ENCODE assay signal across 15 cellular contexts in the genomic region with DNA sequence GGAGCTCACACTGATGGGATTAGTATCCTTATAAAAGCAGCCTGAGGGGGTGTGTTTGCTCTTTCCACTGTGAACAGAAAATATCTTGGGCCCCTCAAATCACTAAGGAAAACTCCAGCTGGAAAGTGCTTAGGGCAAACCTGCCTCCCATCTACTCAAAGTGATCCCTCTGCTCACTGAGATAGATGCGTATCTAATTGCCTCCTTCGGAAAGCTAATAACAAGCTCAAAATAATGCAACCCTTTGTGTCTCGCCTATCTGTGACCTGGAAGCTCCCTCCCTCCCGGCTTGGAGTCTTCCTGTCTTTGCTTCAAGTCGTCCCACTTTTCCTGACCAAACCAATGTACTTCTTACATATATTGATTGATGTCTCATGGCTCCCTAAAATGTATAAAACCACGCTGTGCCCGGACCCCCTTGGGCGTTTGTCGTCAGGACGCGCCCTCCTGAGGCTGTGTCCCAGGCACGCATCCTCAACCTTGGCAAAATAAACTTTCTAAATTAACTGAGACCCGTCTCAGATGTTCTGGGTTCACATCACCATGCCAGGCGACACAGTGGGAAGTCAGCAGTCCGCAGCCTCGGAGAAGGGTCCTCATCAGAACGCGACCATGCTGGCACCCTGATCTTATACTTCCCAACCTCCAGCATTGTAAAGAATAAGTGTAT. TPM values are rescaled to one million over a fixed set of nuclear protein-coding genes. Genes with fewer than 3 reads are reported as not detected.
A peak's percentile ranks its signal among the peaks of the same experiment; 100 is the strongest.
DNase-seq lines count a peak whose midpoint lies in the region; ATAC-seq and TF ChIP-seq lines count a peak whose summit lies in the region.
"Had no signal": no experiment of that assay in that cellular context is flagged by ENCODE, and none has a peak within 500 bp of the region (broad histone marks: within the 10 kb centered on the region; RNA-seq: fewer than 3 reads in every experiment).

No MANE protein-coding gene starts in this region.

- peaks cover 0 to 14% (median 7%) of the 10 kb centered on the region in 4 donors for H3K4me1 ChIP-seq in sigmoid colon

- no peak for TF ChIP-seq EP300 in sigmoid colon (IDR thresholded peaks at IDR 0.05)

- H3K9me3 Mint-ChIP-seq in nephron progenitor cell: peaks cover under 1% of the 10 kb centered on the region

- in situ Hi-C loops in SK-MEL-5 (cut with HindIII; ENCODE audit: low pct_unique_long_range_greater_than_20kb, low sequenced_read_pairs): no loop called here

- no peak overlapping the region for H3K4me3 ChIP-seq in sigmoid colon

- TF ChIP-seq CTCF in nephron progenitor cell (IDR thresholded peaks at IDR 0.05): no peak
- TF ChIP-seq CTCF in sigmoid colon (IDR thresholded peaks at IDR 0.05): no peak

- DNase-seq in COLO829 (ENCODE audit: low spot score): peak; percentile 22
- peak; percentile 8 for DNase-seq in SK-MEL-5 (ENCODE audit: low read depth, low spot score)
- DNase-seq in nephron progenitor cell: no peak
- DNase-seq in sigmoid colon: peak; percentile 15
- no peak for DNase-seq in NCI-H526 treated with DMSO at 0.1 percent for 48 hours (lab: John Stamatoyannopoulos, UW)
- DNase-seq: DMS53, MM.1S, NCI-H1105, NCI-H1694, NCI-H2107, NCI-H226, NCI-H526, SHP77 treated with DMSO at 0.1 percent for 48 hours had no signal

- peaks cover 86% of the 10 kb centered on the region for H3K4me1 Mint-ChIP-seq in nephron progenitor cell

- peak overlapping the region; percentile 30 for H3K27ac Mint-ChIP-seq in nephron progenitor cell

- peaks cover 15% of the 10 kb centered on the region for H3K27me3 Mint-ChIP-seq in nephron progenitor cell (ENCODE audit: low read depth, poor library complexity)

- H3K36me3 ChIP-seq in sigmoid colon: no peaks in the 10 kb centered on the region

- TF ChIP-seq POLR2A in sigmoid colon (IDR thresholded peaks at IDR 0.05): no peak

- H3K9me3 ChIP-seq in sigmoid colon: no peaks in the 10 kb centered on the region

- WGBS in sigmoid colon, 2 donors: 88 to 94% methylated on average over 18 of the region's 18 CpGs

- no peaks in the 10 kb centered on the region for H3K36me3 Mint-ChIP-seq in nephron progenitor cell (ENCODE audit: low read depth)

- no peaks in the 10 kb centered on the region for H3K27me3 ChIP-seq in sigmoid colon

- intact Hi-C loops in sigmoid colon (cut with DNase I): no loop called here

- ATAC-seq in activated CD4-positive, CD25-positive, alpha-beta regulatory T cell treated with anti-CD3 and anti-CD28 coated beads, Interleukin-2, amount 50 U/mL, for 24 hours: no peak
- no peak for ATAC-seq in HG03565 (IDR thresholded peaks at IDR 0.05; ENCODE audit: unreplicated experiment)

- no peak overlapping the region for H3K4me3 Mint-ChIP-seq in nephron progenitor cell

- no peak overlapping the region for H3K27ac ChIP-seq in sigmoid colon

RNA-seq across cellular contexts. Expression of gene SORCS2, which starts 34.1 kb away (rescaled TPM):
- total RNA-seq in SK-MEL-5 (2014; rRNA removed; shearing (Covaris generic)): not detected in 2 replicates
- 0.02 and 0.03 TPM in 2 replicates for polyA plus RNA-seq in SK-MEL-5 (2015; cell fraction: cytosol; rRNA removed)
- polyA plus RNA-seq in SK-MEL-5 (2015; cell fraction: nucleus; rRNA removed): 0.03 TPM in 1 of 2 replicates, not detected in the other
- total RNA-seq in sigmoid colon: 1 to 10 TPM; 2.0 to 6.4 (median 4.0) TPM
- 1 to 10 TPM in 1 of 3 donors, not detected in 2; 1.8 TPM for polyA plus RNA-seq in sigmoid colon

Comparison
In these comparisons a context has a peak if more than half of its experiments do, and no peak if none do; other contexts are left out.
1. DNase-seq: peak in COLO829 (single experiment), SK-MEL-5 (single experiment) and sigmoid colon (single experiment); none in nephron progenitor cell (single experiment) and NCI-H526 treated with DMSO at 0.1 percent for 48 hours (single experiment).